ENCODE assay signal across 24 cellular contexts in genomic region chr2:17593445-17593840, GRCh38. TPM values are rescaled to one million over a fixed set of nuclear protein-coding genes. Genes with fewer than 3 reads are reported as not detected.
DNase-seq lines count a peak whose midpoint lies in the region; ATAC-seq and TF ChIP-seq lines count a peak whose summit lies in the region.
"Had no signal": no experiment of that assay in that cellular context is flagged by ENCODE, and none has a peak within 500 bp of the region (broad histone marks: within the 10 kb centered on the region; RNA-seq: fewer than 3 reads in every experiment).

No MANE protein-coding gene starts in this region.

- no peak overlapping the region for H2AK5ac ChIP-seq in IMR-90 (ENCODE audit: low read depth, low read length)

- peaks cover 38% of the 10 kb centered on the region for H3K4me1 Mint-ChIP-seq in mesothelial cell of epicardium
- H3K4me1 Mint-ChIP-seq: CD4-positive, CD25-positive, alpha-beta regulatory T cell; CD8-positive, alpha-beta memory T cell had no signal

- H4K91ac ChIP-seq in IMR-90 (ENCODE audit: insufficient read depth, low read depth, low read length) = no peak overlapping the region

- in situ Hi-C loops in IMR-90 (cut with MboI; ENCODE audit: low sequenced_read_pairs) = no loop called here
- in situ Hi-C loops in GM13976 (cut with MboI; ENCODE audit: low sequenced_read_pairs, unreplicated experiment) = no loop called here

- H3K9me2 ChIP-seq in PC-9 (ENCODE audit: insufficient read depth) = no peaks in the 10 kb centered on the region; the same call in 1 of the 2 replicates

- H3K4me1 ChIP-seq in IMR-90 (ENCODE audit: control insufficient read depth, insufficient read depth, low read length) (peaks cover 5% of the 10 kb centered on the region; the same call in 1 of the 2 replicates), PC-9 (replicated peaks; ENCODE audit: insufficient read depth) (peaks cover 28% of the 10 kb centered on the region)
- H3K4me1 ChIP-seq: BE2C had no signal

- H2BK120ac ChIP-seq in IMR-90 (ENCODE audit: low read depth, low read length) = no peak overlapping the region

- H3K27me3 Mint-ChIP-seq in mesothelial cell of epicardium (ENCODE audit: low read depth) = no peaks in the 10 kb centered on the region
- H3K27me3 Mint-ChIP-seq: CD4-positive, CD25-positive, alpha-beta regulatory T cell had no signal

- no peak overlapping the region for H2BK20ac ChIP-seq in IMR-90 (ENCODE audit: low read depth, low read length)

- H3K79me2 ChIP-seq in PC-9 (ENCODE audit: low read depth) = no peaks in the 10 kb centered on the region

- H3K36me3 ChIP-seq in IMR-90 (ENCODE audit: control insufficient read depth, insufficient read depth, low read length) (no peaks in the 10 kb centered on the region), PC-9 (ENCODE audit: low read depth) (no peaks in the 10 kb centered on the region)
- H3K36me3 ChIP-seq: BE2C had no signal

- no peak overlapping the region for H3K14ac ChIP-seq in IMR-90 (replicated peaks; ENCODE audit: low read depth, low read length)

- H3F3A ChIP-seq in PC-9 (ENCODE audit: insufficient read depth, low read depth) = peaks cover 13% of the 10 kb centered on the region; the same call in 1 of the 2 replicates

- dilution Hi-C loops in IMR-90 (cut with HindIII; ENCODE audit: low sequenced_read_pairs, unreplicated experiment) = no loop called here

- H3K27me3 ChIP-seq in IMR-90 (ENCODE audit: control insufficient read depth, insufficient read depth, low read length) (no peaks in the 10 kb centered on the region), PC-9 (ENCODE audit: insufficient read depth, low read depth) (no peaks in the 10 kb centered on the region)

- TF ChIP-seq CTCF in IMR-90 (conservative IDR thresholded peaks at IDR 0.05; ENCODE audit: low read depth, low read length) (no peak), PC-9 (conservative IDR thresholded peaks at IDR 0.05) (no peak), mesothelial cell of epicardium (IDR thresholded peaks at IDR 0.05; ENCODE audit: unreplicated experiment) (no peak), GM13976 (IDR thresholded peaks at IDR 0.05; ENCODE audit: borderline replicate concordance, control extremely low read depth, extremely low read depth, insufficient read depth, missing control alignments) (no peak)

- H4K5ac ChIP-seq in IMR-90 (ENCODE audit: low read depth, low read length) = no peak overlapping the region

- no peaks in the 10 kb centered on the region for H3K9me3 ChIP-seq in IMR-90 (ENCODE audit: control insufficient read depth, insufficient read depth, low read length)
- no peaks in the 10 kb centered on the region for H3K9me3 ChIP-seq in PC-9 (ENCODE audit: insufficient read depth, low read depth)
- H3K9me3 ChIP-seq: BE2C had no signal

- H4K8ac ChIP-seq in IMR-90 (ENCODE audit: low read depth in 2 of 2, low read length in 2 of 2) = no peak overlapping the region

- no peak overlapping the region for H3K56ac ChIP-seq in IMR-90 (ENCODE audit: extremely low read depth, insufficient read depth, low read length)

- H2BK5ac ChIP-seq in IMR-90 (ENCODE audit: low read depth, low read length, poor library complexity, severe bottlenecking) = no peak overlapping the region

- H2AFZ ChIP-seq in IMR-90 (replicated peaks; ENCODE audit: low read length, poor library complexity) = no peak overlapping the region
- no peak overlapping the region for H2AFZ ChIP-seq in PC-9

- H3K27ac Mint-ChIP-seq in mesothelial cell of epicardium = peak overlapping the region; percentile 60
- H3K27ac Mint-ChIP-seq: CD4-positive, CD25-positive, alpha-beta regulatory T cell; CD8-positive, alpha-beta memory T cell; IgD-negative memory B cell had no signal

- no peak overlapping the region for H3K4ac ChIP-seq in IMR-90 (ENCODE audit: low read depth, low read length)

- no peak overlapping the region for H3K18ac ChIP-seq in IMR-90 (ENCODE audit: low read depth, low read length)

- H3K4me3 ChIP-seq in IMR-90 (ENCODE audit: insufficient read depth, low read depth, low read length) (no peak overlapping the region), PC-9 (no peak overlapping the region)
- H3K4me3 ChIP-seq: GM12878, GM23248 had no signal

- DNase-seq in IMR-90 (no peak), PC-9 (no peak), epithelial cell of prostate (ENCODE audit: low read depth, low spot score) (no peak), mesothelial cell of epicardium (ENCODE audit: low spot score in 2 of 2, unreplicated experiment in 2 of 2) (no peak), GM13976 (ENCODE audit: low spot score) (no peak), SKM-1 treated with dmso at 0.1 percent for 144 hours (lab: John Stamatoyannopoulos, UW; ENCODE audit: unreplicated experiment) (no peak)
- DNase-seq: ACHN; BE2C; C1 segment of cervical spinal cord; CD4-positive, CD25-positive, alpha-beta regulatory T cell; CD8-positive, alpha-beta memory T cell; COR-L47; DMS 273 treated with DMSO at 0.1 percent for 48 hours; DND-41; EL; HCEC 1CT had no signal

- H3K36me3 Mint-ChIP-seq in mesothelial cell of epicardium = no peaks in the 10 kb centered on the region
- H3K36me3 Mint-ChIP-seq: CD4-positive, CD25-positive, alpha-beta regulatory T cell had no signal

- no peaks in the 10 kb centered on the region for H4K20me1 ChIP-seq in IMR-90 (ENCODE audit: insufficient read depth, low read length)
- no peaks in the 10 kb centered on the region for H4K20me1 ChIP-seq in PC-9 (ENCODE audit: insufficient read depth)

- no peak overlapping the region for H2AK9ac ChIP-seq in IMR-90 (replicated peaks; ENCODE audit: low read depth, low read length, poor library complexity)

- H3K4me2 ChIP-seq in IMR-90 (ENCODE audit: low read depth, low read length) (no peak overlapping the region), PC-9 (peak overlapping the region; percentile 15)

- CTCF ChIA-PET in IMR-90 (lab: Yijun Ruan, JAX) (interaction anchor here (1.1 kb wide), 1 partner anchor 52 kb away, joined by 3 read pairs; no protein-coding TSS in a partner anchor), PC-9 (lab: Charles Lee) (no interaction called here)

- no peak for TF ChIP-seq POLR2A in IMR-90 (IDR thresholded peaks at IDR 0.05; ENCODE audit: low read depth, low read length)

- H3K27ac ChIP-seq in IMR-90 (ENCODE audit: insufficient read depth, low read length) = no peak overlapping the region
- no peak overlapping the region for H3K27ac ChIP-seq in PC-9
- peak overlapping the region; percentile 92 for H3K27ac ChIP-seq in epithelial cell of prostate
- H3K27ac ChIP-seq: GM23248, HL-60 had no signal

- H3K9ac ChIP-seq in IMR-90 (ENCODE audit: low read depth, low read length) = no peak overlapping the region
- H3K9ac ChIP-seq: GM23248 had no signal

- intact Hi-C loops in IMR-90 (cut with micrococcal nuclease) = no loop called here
- intact Hi-C loops in PC-9 (cut with micrococcal nuclease; ENCODE audit: unreplicated experiment) = no loop called here

- TF ChIP-seq RAD21 in IMR-90 (IDR thresholded peaks at IDR 0.05; ENCODE audit: low read length) = no peak

- POLR2A ChIA-PET in IMR-90 (lab: Charles Lee; ENCODE audit: unreplicated experiment) = no interaction called here
- POLR2A ChIA-PET in PC-9 (lab: Charles Lee; ENCODE audit: unreplicated experiment) = no interaction called here

- no peak overlapping the region for H3K4me3 Mint-ChIP-seq in mesothelial cell of epicardium
- H3K4me3 Mint-ChIP-seq: CD4-positive, CD25-positive, alpha-beta regulatory T cell; CD8-positive, alpha-beta memory T cell; IgD-negative memory B cell had no signal

- H3K23ac ChIP-seq in IMR-90 (ENCODE audit: low read depth, low read length) = no peak overlapping the region

- no peaks in the 10 kb centered on the region for H3K9me3 Mint-ChIP-seq in mesothelial cell of epicardium
- H3K9me3 Mint-ChIP-seq: CD4-positive, CD25-positive, alpha-beta regulatory T cell; IgD-negative memory B cell had no signal

- H3K9me1 ChIP-seq in IMR-90 (ENCODE audit: insufficient read depth, low read length) = no peaks in the 10 kb centered on the region

- ATAC-seq in IMR-90 (ENCODE audit: low read depth) (no peak), HG03432 (IDR thresholded peaks at IDR 0.05; ENCODE audit: unreplicated experiment) (no peak), GM19023 (IDR thresholded peaks at IDR 0.05; ENCODE audit: unreplicated experiment) (no peak)
- ATAC-seq: GM12878 had no signal

- no CpG with 5 or more reads among the region's 2 CpGs for WGBS in IMR-90 (ENCODE audit: extremely low coverage in 2 of 2, insufficient read length in 1 of 2), 2 experiments

- H2BK15ac ChIP-seq in IMR-90 (ENCODE audit: low read depth, low read length) = no peak overlapping the region

- BruUV-seq in IMR-90 (replicated peaks; lab: Mats Ljungman, UMichigan) = no TSS peak
- BruUV-seq in PC-9 (replicated peaks; lab: Mats Ljungman, UMichigan) = no TSS peak

- no peaks in the 10 kb centered on the region for H3K79me1 ChIP-seq in IMR-90 (ENCODE audit: low read depth in 1 of 2, low read length in 2 of 2)

TF ChIP-seq in IMR-90, 13 proteins besides CTCF, POLR2A, EP300 and RAD21 (continues in another document):
- TF ChIP-seq CHD1 (IDR thresholded peaks at IDR 0.05; ENCODE audit: low read depth, low read length) (no peak), MAZ (IDR thresholded peaks at IDR 0.05; ENCODE audit: borderline replicate concordance, low read depth, low read length) (no peak), ELK1 (IDR thresholded peaks at IDR 0.05; ENCODE audit: borderline replicate concordance, low read depth, low read length) (no peak), CEBPB (IDR thresholded peaks at IDR 0.05; ENCODE audit: low read depth, low read length) (0 out of 2 replicates have a peak, but pooled peaks have one; percentile 13), MAFK (IDR thresholded peaks at IDR 0.05; ENCODE audit: low read depth, low read length) (no peak), SMC3 (IDR thresholded peaks at IDR 0.05; ENCODE audit: low read depth, low read length) (no peak), RFX5 (IDR thresholded peaks at IDR 0.05; ENCODE audit: low read depth, low read length) (no peak)

RNA-seq across cellular contexts. Expression of gene VSNL1, which starts 52.9 kb away (rescaled TPM):
- total RNA-seq in IMR-90 (2012; rRNA removed) = 0.28 and 0.36 TPM in 2 replicates
- polyA plus RNA-seq in IMR-90 (2012; rRNA removed) = 0.24 and 0.32 TPM in 2 replicates
- polyA plus RNA-seq in IMR-90 (2012; cell fraction: cytosol; rRNA removed) = 0.05 and 0.16 TPM in 2 replicates
- polyA plus RNA-seq in IMR-90 (2012; cell fraction: nucleus; rRNA removed; ENCODE audit: low replicate concordance) = 0.08 TPM in 1 of 2 replicates, not detected in the other
- total RNA-seq in PC-9 (2021) = not detected in 2 replicates
- total RNA-seq in mesothelial cell of epicardium = 0.61 to 0.95 TPM (median 0.83 TPM) in 3 replicates
- total RNA-seq: CD4-positive, CD25-positive, alpha-beta regulatory T cell; CD8-positive, alpha-beta memory T cell; G401; HT1080 had no signal
- polyA plus RNA-seq: CD4-positive, CD25-positive, alpha-beta regulatory T cell; CD8-positive, alpha-beta memory T cell; IgD-negative memory B cell had no signal
